ENCODE assay signal across 10 cellular contexts in the genomic region with DNA sequence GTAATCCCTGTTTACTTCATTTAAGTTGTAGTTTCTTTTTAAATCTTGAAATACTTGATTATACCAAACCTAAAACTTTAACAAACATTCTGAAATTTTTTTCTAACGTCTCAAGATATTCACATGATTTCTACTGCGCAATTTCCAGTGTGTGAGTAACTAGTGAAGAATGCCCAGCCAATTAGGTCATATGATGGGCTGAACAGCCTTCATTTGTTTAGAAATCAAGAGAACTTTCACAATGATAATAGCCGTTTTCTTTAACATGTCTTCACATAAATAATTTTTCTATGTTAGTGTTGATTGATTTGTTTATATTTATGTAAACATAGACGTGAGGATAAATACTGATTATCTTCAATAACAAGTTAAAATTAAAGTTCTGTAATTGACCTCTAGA. TPM values are rescaled to one million over a fixed set of nuclear protein-coding genes. Genes with fewer than 3 reads are reported as not detected.
A peak's percentile ranks its signal among the peaks of the same experiment; 100 is the strongest.
DNase-seq lines count a peak whose midpoint lies in the region; ATAC-seq and TF ChIP-seq lines count a peak whose summit lies in the region.
"Had no signal": no experiment of that assay in that cellular context is flagged by ENCODE, and none has a peak within 500 bp of the region (broad histone marks: within the 10 kb centered on the region; RNA-seq: fewer than 3 reads in every experiment).

No MANE protein-coding gene starts in this region.

- ATAC-seq in SK-N-SH treated with all-trans-retinoic acid at 6 μM for 48 hours, result peak; percentile 88
- ATAC-seq in psoas muscle, result peak; percentile 48 to 78 (median 66)
- no peak for ATAC-seq in GM21717 (IDR thresholded peaks at IDR 0.05; ENCODE audit: unreplicated experiment)
- ATAC-seq in HG03039 (IDR thresholded peaks at IDR 0.05; ENCODE audit: unreplicated experiment), result no peak
- no peak for ATAC-seq in GM21619 (IDR thresholded peaks at IDR 0.05; ENCODE audit: unreplicated experiment)

- H3K4me3 ChIP-seq in BJ (ENCODE audit: low read depth, low read length) (no peak overlapping the region), psoas muscle (peak overlapping the region; percentile 9)

- CTCF ChIA-PET in BJ (lab: Yijun Ruan, JAX), result interaction anchor here (0.6 kb wide), 1 partner anchor 201 kb away, joined by 3 read pairs; no protein-coding TSS in a partner anchor

- 48 to 57% (median 48%) methylated on average over 4 of the region's 4 CpGs for WGBS in psoas muscle, 3 donors

- intact Hi-C loops in psoas muscle (cut with DNase I), result no loop called here

- DNase-seq in BJ (ENCODE audit: low read depth) (peak; percentile 81), fibroblast of the conjunctiva (ENCODE audit: low read depth) (peak; percentile 83), psoas muscle (no peak), NCI-H82 (lab: John Stamatoyannopoulos, UW) (no peak)
- DNase-seq: DMS53, NCI-H2171 treated with DMSO at 0.1 percent for 48 hours had no signal

- TF ChIP-seq CTCF in BJ (IDR thresholded peaks at IDR 0.05; ENCODE audit: insufficient read depth, low read depth, low read length), result no peak
- TF ChIP-seq CTCF in psoas muscle (IDR thresholded peaks at IDR 0.05), result no peak

- peak overlapping the region; percentile 56 for H3K27ac ChIP-seq in psoas muscle

- peaks cover 51% of the 10 kb centered on the region for H3K4me1 ChIP-seq in psoas muscle

- H3K36me3 ChIP-seq in BJ (ENCODE audit: control insufficient read depth, insufficient read depth, low read length), result peaks cover 1% of the 10 kb centered on the region
- H3K36me3 ChIP-seq in psoas muscle (ENCODE audit: insufficient read depth in 1 of 2, low read depth in 1 of 2), result peaks cover 0 to 14% of the 10 kb centered on the region in 2 donors

- H3K9me3 ChIP-seq in psoas muscle, result no peaks in the 10 kb centered on the region

- POLR2A ChIA-PET in BJ (lab: Charles Lee), result no interaction called here

- no peaks in the 10 kb centered on the region for H3K27me3 ChIP-seq in BJ (ENCODE audit: control insufficient read depth, insufficient read depth, low read length)
- no peaks in the 10 kb centered on the region for H3K27me3 ChIP-seq in psoas muscle (ENCODE audit: insufficient read depth in 3 of 3, low read length in 2 of 3)

TF ChIP-seq in SK-N-SH treated with all-trans-retinoic acid at 6 μM for 48 hours, 23 proteins besides CTCF, POLR2A, EP300 and RAD21:
- TF ChIP-seq ISL1 (CRISPR knock-in tag; IDR thresholded peaks at IDR 0.05) (peak; percentile 49), BACH2 (CRISPR knock-in tag; IDR thresholded peaks at IDR 0.05; ENCODE audit: borderline replicate concordance) (no peak)

RNA-seq across cellular contexts. Expression of gene STAM, which starts 21.8 kb away (rescaled TPM):
- polyA plus RNA-seq in BJ (2011; rRNA removed) (22.0 and 27.9 TPM in 2 replicates), psoas muscle (10 to 100 TPM; 16.3 to 31.9 (median 20.0) TPM)
- polyA minus RNA-seq in BJ (2011; rRNA and poly(A)+ RNA removed), result 18.2 and 23.6 TPM in 2 replicates
- total RNA-seq in psoas muscle, result 10 to 100 TPM; 22.1 to 42.4 (median 36.1) TPM

RNA-seq across cellular contexts. Expression of gene HACD1, which starts 48.6 kb away (rescaled TPM):
- polyA plus RNA-seq in BJ (2011; rRNA removed) (45.4 and 113 TPM in 2 replicates), psoas muscle (10 to 100 TPM; 23.4 to 32.5 (median 24.3) TPM)
- polyA minus RNA-seq in BJ (2011; rRNA and poly(A)+ RNA removed), result 21.0 and 23.2 TPM in 2 replicates
- 10 to 100 TPM; 35.7 to 61.8 (median 38.9) TPM for total RNA-seq in psoas muscle

Comparison
In these comparisons a context has a peak if more than half of its experiments do, and no peak if none do; other contexts are left out.
1. DNase-seq: peak in BJ (single experiment) and fibroblast of the conjunctiva (single experiment); none in psoas muscle (0 of 2) and NCI-H82 (single experiment).
2. ATAC-seq: peak in SK-N-SH treated with all-trans-retinoic acid at 6 μM for 48 hours (single experiment) and psoas muscle (4 of 4); none in GM21717 (single experiment), HG03039 (single experiment) and GM21619 (single experiment).